In genomic region chr11:111870887-111871692, GRCh38 we compare ENCODE assay signal across 8 cellular contexts. TPM values are rescaled to one million over a fixed set of nuclear protein-coding genes. Genes with fewer than 3 reads are reported as not detected.
A peak's percentile ranks its signal among the peaks of the same experiment; 100 is the strongest.
DNase-seq lines count a peak whose midpoint lies in the region; ATAC-seq and TF ChIP-seq lines count a peak whose summit lies in the region.

ALG9 (minus strand) TSS chr11:111871581; CDS start chr11:111871482, 99 bp downstream.

- peaks cover 16% of the 10 kb centered on the region for H3K36me3 Mint-ChIP-seq in chondrocyte (ENCODE audit: low read depth)

- peak within 1 kb of the TSS; percentile 80 for H3K4me3 ChIP-seq in AG09309 (ENCODE audit: control insufficient read depth, low read depth, low read length)

- no peaks in the 10 kb centered on the region for H3K27me3 Mint-ChIP-seq in chondrocyte (ENCODE audit: low read depth)

- peak; percentile 37 for DNase-seq in AG09309 (ENCODE audit: low read depth)
- DNase-seq in NCI-H345 (lab: John Stamatoyannopoulos, UW), result peak; percentile 74
- DNase-seq in activated CD4-positive, alpha-beta T cell treated with anti-CD3 and anti-CD28 coated beads for 1 hour, result peak; percentile 79
- no peak for DNase-seq in chondrocyte (ENCODE audit: low spot score)
- peak; percentile 84 for DNase-seq in kidney tubule cell (ENCODE audit: low spot score)
- peak; percentile 88 to 90 for DNase-seq in stimulated activated CD4-positive, alpha-beta T cell treated with anti-CD3 and anti-CD28 coated beads, Interleukin-1b, Interleukin-23, amount 100 ng/mL, for 4 hours (ENCODE audit: low read depth in 2 of 2)

- H3K4me1 Mint-ChIP-seq in chondrocyte (ENCODE audit: low read depth), result peaks cover 15% of the 10 kb centered on the region

- peak; percentile 39 for TF ChIP-seq CTCF in AG09309 (IDR thresholded peaks at IDR 0.05; ENCODE audit: control insufficient read depth, insufficient read depth, low read depth, low read length, missing control alignments)
- peak; percentile 72 for TF ChIP-seq CTCF in chondrocyte (IDR thresholded peaks at IDR 0.05)

- no peaks in the 10 kb centered on the region for H3K9me3 Mint-ChIP-seq in chondrocyte (ENCODE audit: low read depth)

- H3K27ac Mint-ChIP-seq in chondrocyte (ENCODE audit: unreplicated experiment), result peak within 1 kb of the TSS; percentile 87

- H3K4me3 Mint-ChIP-seq in chondrocyte (ENCODE audit: unreplicated experiment), result peak within 1 kb of the TSS; percentile 90

- ATAC-seq in GM18870 (IDR thresholded peaks at IDR 0.05; ENCODE audit: unreplicated experiment) (peak; percentile 66), HG03135 (IDR thresholded peaks at IDR 0.05; ENCODE audit: unreplicated experiment) (peak; percentile 86)

RNA-seq across cellular contexts. Expression of gene ALG9, which starts in this region (rescaled TPM):
- 28.9 to 34.5 TPM (median 29.8 TPM) in 3 replicates for total RNA-seq in chondrocyte
